Comparison of ENCODE assay signal across 9 cellular contexts in genomic region chr11:70364745-70365535, GRCh38. TPM values are rescaled to one million over a fixed set of nuclear protein-coding genes. Genes with fewer than 3 reads are reported as not detected.
DNase-seq lines count a peak whose midpoint lies in the region; ATAC-seq lines count a peak whose summit lies in the region.
"Had no signal": no experiment of that assay in that cellular context is flagged by ENCODE, and none has a peak within 500 bp of the region (broad histone marks: within the 10 kb centered on the region; RNA-seq: fewer than 3 reads in every experiment).

No MANE protein-coding gene starts in this region.

- peaks cover 34% of the 10 kb centered on the region for H3K4me1 Mint-ChIP-seq in activated naive CD8-positive, alpha-beta T cell treated with anti-CD3 and anti-CD28 coated beads for 36 hours

- no peaks in the 10 kb centered on the region for H3K9me3 Mint-ChIP-seq in activated naive CD8-positive, alpha-beta T cell treated with anti-CD3 and anti-CD28 coated beads for 36 hours

- peak overlapping the region; percentile 71 for H3K4me3 Mint-ChIP-seq in activated naive CD8-positive, alpha-beta T cell treated with anti-CD3 and anti-CD28 coated beads for 36 hours

- peaks cover 53% of the 10 kb centered on the region for H3K36me3 Mint-ChIP-seq in activated naive CD8-positive, alpha-beta T cell treated with anti-CD3 and anti-CD28 coated beads for 36 hours

- DNase-seq in CMK (ENCODE audit: low read depth) (peak; percentile 60), NCI-H187 treated with DMSO at 0.1 percent for 48 hours (lab: John Stamatoyannopoulos, UW) (no peak)
- DNase-seq in activated CD4-positive, alpha-beta T cell treated with anti-CD3 and anti-CD28 coated beads for 24 hours (ENCODE audit: low read depth in 2 of 2) = peak; percentile 54 to 74
- DNase-seq in activated naive CD8-positive, alpha-beta T cell treated with anti-CD3 and anti-CD28 coated beads for 36 hours = peak; percentile 84
- DNase-seq in stimulated activated CD4-positive, alpha-beta T cell treated with anti-CD3 and anti-CD28 coated beads, Interleukin-4, amount 100 ng/mL, for 4 hours = peak; percentile 54 to 62
- DNase-seq: NCI-H226 had no signal

- no peak for ATAC-seq in HG03159 (IDR thresholded peaks at IDR 0.05; ENCODE audit: unreplicated experiment)
- no peak for ATAC-seq in GM21619 (IDR thresholded peaks at IDR 0.05; ENCODE audit: unreplicated experiment)
- no peak for ATAC-seq in HG03442 (IDR thresholded peaks at IDR 0.05; ENCODE audit: unreplicated experiment)

- H3K27ac Mint-ChIP-seq in activated naive CD8-positive, alpha-beta T cell treated with anti-CD3 and anti-CD28 coated beads for 36 hours = peak overlapping the region; percentile 96

- H3K27me3 Mint-ChIP-seq in activated naive CD8-positive, alpha-beta T cell treated with anti-CD3 and anti-CD28 coated beads for 36 hours = peaks cover 3% of the 10 kb centered on the region

RNA-seq across cellular contexts. Expression of gene CTTN, which starts 33.4 kb away (rescaled TPM):
- 10 to 100 TPM; 10.5 to 11.3 TPM for total RNA-seq in activated naive CD8-positive, alpha-beta T cell treated with anti-CD3 and anti-CD28 coated beads for 36 hours
